In genomic region chr15:93068581-93069199, GRCh38 we compare ENCODE assay signal across 30 cellular contexts. TPM values are rescaled to one million over a fixed set of nuclear protein-coding genes. Genes with fewer than 3 reads are reported as not detected.
DNase-seq lines count a peak whose midpoint lies in the region; ATAC-seq, FAIRE-seq and TF ChIP-seq lines count a peak whose summit lies in the region.
"Had no signal": no experiment of that assay in that cellular context is flagged by ENCODE, and none has a peak within 500 bp of the region (broad histone marks: within the 10 kb centered on the region; RNA-seq: fewer than 3 reads in every experiment).

No MANE protein-coding gene starts in this region.

- H3K27me3 ChIP-seq in left ventricle myocardium inferior (ENCODE audit: low read depth), result peaks cover 32% of the 10 kb centered on the region
- H3K27me3 ChIP-seq in esophagus muscularis mucosa, result peaks cover 0 to 13% (median 0%) of the 10 kb centered on the region in 4 donors
- no peaks in the 10 kb centered on the region for H3K27me3 ChIP-seq in neuronal stem cell (ENCODE audit: control insufficient read depth in 3 of 3, insufficient read depth in 3 of 3, low read depth in 1 of 3, low read length in 3 of 3)
- H3K27me3 ChIP-seq in uterus, result no peaks in the 10 kb centered on the region
- no peaks in the 10 kb centered on the region for H3K27me3 ChIP-seq in pancreas

- no peak for TF ChIP-seq CTCF in left ventricle myocardium inferior (IDR thresholded peaks at IDR 0.05; ENCODE audit: borderline replicate concordance)
- no peak for TF ChIP-seq CTCF in esophagus muscularis mucosa (IDR thresholded peaks at IDR 0.05)
- TF ChIP-seq CTCF in uterus (IDR thresholded peaks at IDR 0.05), result no peak
- TF ChIP-seq CTCF in pancreas (IDR thresholded peaks at IDR 0.05), result no peak

- no peak overlapping the region for H3K9ac ChIP-seq in neuronal stem cell (ENCODE audit: low read depth, low read length, poor library complexity)

- peaks cover 89% of the 10 kb centered on the region for H3K4me1 ChIP-seq in left ventricle myocardium inferior
- H3K4me1 ChIP-seq in esophagus muscularis mucosa, result peaks cover 38 to 85% (median 76%) of the 10 kb centered on the region in 4 donors
- H3K4me1 ChIP-seq in neuronal stem cell (ENCODE audit: control insufficient read depth in 2 of 2, insufficient read depth in 1 of 2, low read depth in 1 of 2, low read length in 2 of 2), result peaks cover 28 to 44% of the 10 kb centered on the region in 2 donors
- H3K4me1 ChIP-seq in uterus, result peaks cover 0 to 7% of the 10 kb centered on the region in 2 donors
- no peaks in the 10 kb centered on the region for H3K4me1 ChIP-seq in pancreas

- no peak overlapping the region for H3K23ac ChIP-seq in neuronal stem cell (ENCODE audit: low read depth, low read length, poor library complexity)

- no peak for ATAC-seq in Right ventricle myocardium superior (ENCODE audit: poor library complexity)
- no peak for ATAC-seq in GM18858 (IDR thresholded peaks at IDR 0.05; ENCODE audit: unreplicated experiment)
- ATAC-seq in pancreas, result no peak
- ATAC-seq: activated CD4-positive, alpha-beta T cell treated with anti-CD3 and anti-CD28 coated beads for 36 hours; activated CD8-positive, alpha-beta T cell treated with anti-CD3 and anti-CD28 coated beads for 36 hours; activated T-helper 17 cell treated with anti-CD3 and anti-CD28 coated beads, Interleukin-2, amount 50 U/mL, for 72 hours had no signal

- H3K14ac ChIP-seq in neuronal stem cell (ENCODE audit: low read length), result no peak overlapping the region

- H2BK12ac ChIP-seq in neuronal stem cell (ENCODE audit: low read length), result no peak overlapping the region

- H3K27ac ChIP-seq in left ventricle myocardium inferior (replicated peaks) (peak overlapping the region; percentile 89), esophagus muscularis mucosa (replicated peaks in 1 of 4) (peak overlapping the region; percentile 95 to 98 (median 97)), neuronal stem cell (replicated peaks; ENCODE audit: low read length) (peak overlapping the region; percentile 1), uterus (peak overlapping the region; percentile 22 to 67), pancreas (no peak overlapping the region)
- H3K27ac ChIP-seq: brain microvascular endothelial cell, hepatocyte, HL-60, neutrophil had no signal

- no peak for DNase-seq in left ventricle myocardium inferior
- no peak for DNase-seq in Right ventricle myocardium superior
- DNase-seq in esophagus muscularis mucosa (ENCODE audit: extremely low spot score), result no peak
- no peak for DNase-seq in neuronal stem cell (ENCODE audit: low spot score)
- no peak for DNase-seq in uterus
- no peak for DNase-seq in NCI-H2081 treated with DMSO at 0.1 percent for 48 hours (lab: John Stamatoyannopoulos, UW)
- no peak for DNase-seq in pancreas
- DNase-seq: 8988T; activated CD4-positive, alpha-beta T cell treated with anti-CD3 and anti-CD28 coated beads for 36 hours; activated CD8-positive, alpha-beta T cell treated with anti-CD3 and anti-CD28 coated beads for 36 hours; activated naive CD4-positive, alpha-beta T cell treated with anti-CD3 and anti-CD28 coated beads, Interleukin-2, amount 10 ng/mL, durations not matched to agents 7 days and 5 days; adrenal gland; brain microvascular endothelial cell; DMS79; GDM1; Karpas-422; mammary epithelial cell; NCI-H1436; NCI-H774; Peyer's patch; SHP77 treated with DMSO at 0.1 percent for 48 hours; stimulated activated CD4-positive, alpha-beta T cell treated with anti-CD3 and anti-CD28 coated beads, Interleukin-15, amount 100 ng/mL, for 24 hours; stimulated activated CD4-positive, alpha-beta T cell treated with anti-CD3 and anti-CD28 coated beads, Interleukin-4, amount 100 ng/mL, for 4 hours; T-helper 2 cell had no signal

- no peak for TF ChIP-seq EP300 in esophagus muscularis mucosa (IDR thresholded peaks at IDR 0.05)

- WGBS in esophagus muscularis mucosa, result 91% methylated on average over 6 of the region's 6 CpGs
- WGBS in neuronal stem cell (ENCODE audit: extremely low coverage in 2 of 2, insufficient read length in 2 of 2, insufficient replicate concordance in 1 of 2), 2 donors, result no CpG with 5 or more reads among the region's 6 CpGs
- 95% methylated on average over 6 of the region's 6 CpGs for WGBS in pancreas, 2 donors

- no peak overlapping the region for H4K8ac ChIP-seq in neuronal stem cell (ENCODE audit: low read depth, low read length)

- H3K4me3 ChIP-seq in left ventricle myocardium inferior, result peak overlapping the region; percentile 84
- H3K4me3 ChIP-seq in esophagus muscularis mucosa, result peak overlapping the region; percentile 74 to 96 (median 88)
- H3K4me3 ChIP-seq in neuronal stem cell (ENCODE audit: low read length in 2 of 2), result peak overlapping the region in 1 of 2 donors; percentile 32
- no peak overlapping the region for H3K4me3 ChIP-seq in uterus
- H3K4me3 ChIP-seq in pancreas, result no peak overlapping the region
- H3K4me3 ChIP-seq: adrenal gland, hepatocyte had no signal

- H3K9me3 ChIP-seq in left ventricle myocardium inferior (replicated peaks) (no peaks in the 10 kb centered on the region), esophagus muscularis mucosa (no peaks in the 10 kb centered on the region), neuronal stem cell (replicated peaks in 1 of 2; ENCODE audit: control insufficient read depth in 2 of 2, insufficient read depth in 1 of 2, low read depth in 1 of 2, low read length in 2 of 2) (peaks cover 0 to 12% of the 10 kb centered on the region in 2 donors), uterus (no peaks in the 10 kb centered on the region), pancreas (no peaks in the 10 kb centered on the region)
- H3K9me3 ChIP-seq: adrenal gland, neutrophil, Peyer's patch had no signal

- H2AFZ ChIP-seq in neuronal stem cell (ENCODE audit: low read length), result no peak overlapping the region
- H2AFZ ChIP-seq: hepatocyte had no signal

- no peak overlapping the region for H3K4ac ChIP-seq in neuronal stem cell (ENCODE audit: low read length)

- H2BK15ac ChIP-seq in neuronal stem cell (ENCODE audit: low read length), result no peak overlapping the region

- no peak overlapping the region for H2AK5ac ChIP-seq in neuronal stem cell (ENCODE audit: low read depth, low read length)

- H3K4me2 ChIP-seq in neuronal stem cell (ENCODE audit: insufficient read depth, low read length, poor library complexity, severe bottlenecking), result no peak overlapping the region
- H3K4me2 ChIP-seq: hepatocyte had no signal

- H2BK5ac ChIP-seq in neuronal stem cell (ENCODE audit: low read length), result no peak overlapping the region

- H3K18ac ChIP-seq in neuronal stem cell (ENCODE audit: low read length), result no peak overlapping the region

- no peak overlapping the region for H4K91ac ChIP-seq in neuronal stem cell (ENCODE audit: low read depth, low read length, poor library complexity)

- TF ChIP-seq POLR2A in esophagus muscularis mucosa (IDR thresholded peaks at IDR 0.05; ENCODE audit: low read depth), result no peak
- TF ChIP-seq POLR2A in uterus (IDR thresholded peaks at IDR 0.05), result no peak

- peaks cover 16% of the 10 kb centered on the region for H3K79me1 ChIP-seq in neuronal stem cell (ENCODE audit: low read depth, low read length)

- FAIRE-seq in pancreas (lab: Jason Lieb, UNC), result no peak
- FAIRE-seq: GM19239 had no signal

- intact Hi-C loops in left ventricle myocardium inferior (cut with micrococcal nuclease) (no loop called here), Right ventricle myocardium superior (cut with DNase I) (no loop called here), esophagus muscularis mucosa (cut with DNase I) (no loop called here), uterus (cut with DNase I; ENCODE audit: low total_unique reads) (no loop called here), pancreas (cut with DNase I) (no loop called here)

- H3K36me3 ChIP-seq in left ventricle myocardium inferior, result peaks cover 7% of the 10 kb centered on the region
- peaks cover 0 to 23% (median 11%) of the 10 kb centered on the region in 4 donors for H3K36me3 ChIP-seq in esophagus muscularis mucosa
- H3K36me3 ChIP-seq in neuronal stem cell (replicated peaks in 1 of 2; ENCODE audit: control insufficient read depth in 2 of 2, insufficient read depth in 2 of 2, low read length in 2 of 2), result peaks cover 35 to 85% of the 10 kb centered on the region in 2 donors
- no peaks in the 10 kb centered on the region for H3K36me3 ChIP-seq in uterus
- H3K36me3 ChIP-seq in pancreas, result no peaks in the 10 kb centered on the region
- H3K36me3 ChIP-seq: adrenal gland, brain microvascular endothelial cell, neutrophil, Peyer's patch had no signal

- H2BK120ac ChIP-seq in neuronal stem cell (ENCODE audit: low read depth, low read length), result no peak overlapping the region

RNA-seq across cellular contexts. Expression of gene RGMA, which starts 20.3 kb away (rescaled TPM):
- total RNA-seq in left ventricle myocardium inferior (16.9 TPM), Right ventricle myocardium superior (25.0 TPM), esophagus muscularis mucosa (100 to 1,000 TPM; 101 to 312 (median 188) TPM), uterus (10 to 100 TPM in 3 of 4 donors, 1 to 10 TPM in 1; 3.6 to 57.1 (median 25.1) TPM), pancreas (10 to 100 TPM in 2 of 6 donors, 1 to 10 TPM in 4; 3.7 to 14.3 (median 8.0) TPM)
- 196 TPM for polyA plus RNA-seq in neuronal stem cell (2013, experiment 1 of 2)
- polyA plus RNA-seq in neuronal stem cell (2013, experiment 2 of 2), result 194 TPM
- polyA plus RNA-seq in pancreas, result 1 to 10 TPM; 6.0 to 6.3 TPM
- total RNA-seq: activated CD8-positive, alpha-beta T cell treated with anti-CD3 and anti-CD28 coated beads for 36 hours had no signal

Comparison
In these comparisons a context has a peak if more than half of its experiments do, and no peak if none do; other contexts are left out.
1. H3K27ac ChIP-seq: peak in left ventricle myocardium inferior (single experiment), esophagus muscularis mucosa (4 of 4), neuronal stem cell (single experiment) and uterus (2 of 2); none in pancreas (0 of 4).
2. H3K4me3 ChIP-seq: peak in left ventricle myocardium inferior (single experiment) and esophagus muscularis mucosa (4 of 4); none in uterus (0 of 2) and pancreas (0 of 4).